In the genomic region with DNA sequence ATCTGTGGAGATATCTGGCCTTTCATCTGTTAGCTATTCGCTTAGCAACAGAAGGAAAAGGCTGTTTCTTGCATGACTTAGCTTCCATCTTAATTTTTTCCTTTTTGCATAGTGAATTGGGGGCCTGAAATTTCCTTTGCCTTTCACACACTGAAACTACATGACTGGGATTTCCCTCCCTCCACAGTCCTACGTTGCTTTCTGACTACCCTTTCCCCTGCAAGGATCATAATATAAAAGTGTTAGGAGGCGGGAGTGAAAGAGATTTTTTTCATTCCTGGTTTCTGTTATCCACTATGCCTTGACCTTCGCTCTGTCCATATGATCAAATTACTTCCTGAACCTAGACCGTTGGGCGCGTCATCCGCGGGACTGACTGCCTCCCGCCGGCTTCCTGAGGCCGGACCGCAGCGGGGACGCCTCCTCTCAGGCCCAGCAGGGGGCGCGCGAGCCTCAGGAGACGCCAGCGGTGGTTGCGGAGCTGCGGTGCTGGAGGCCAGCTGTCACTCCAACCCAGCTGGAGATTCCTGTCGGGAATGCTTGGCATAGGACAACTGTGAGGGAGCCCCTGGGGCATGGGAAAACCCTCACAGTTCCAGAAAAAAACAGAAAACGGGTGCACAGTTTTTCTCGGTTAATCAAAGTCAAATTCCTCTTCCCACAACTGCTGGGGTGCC, we compare ENCODE assay signal across 8 cellular contexts. TPM values are rescaled to one million over a fixed set of nuclear protein-coding genes. Genes with fewer than 3 reads are reported as not detected.
DNase-seq lines count a peak whose midpoint lies in the region; ATAC-seq, FAIRE-seq and TF ChIP-seq lines count a peak whose summit lies in the region.

No MANE protein-coding gene starts in this region.

- H3K4me3 ChIP-seq in A549: 0 out of 3 replicates have a peak overlapping the region, but pooled peaks have one; percentile 22

- FAIRE-seq in A549 (lab: Jason Lieb, UNC) (no peak), GM18507 (lab: Jason Lieb, UNC) (peak; percentile 63)

- TF ChIP-seq CTCF in A549 (IDR thresholded peaks at IDR 0.05): peak; percentile 83

- 0 out of 3 replicates have a peak, but pooled peaks cover 3% of the 10 kb centered on the region for H3K4me1 ChIP-seq in A549

- no peak for TF ChIP-seq POLR2A in A549 (IDR thresholded peaks at IDR 0.05; ENCODE audit: low read length)

- H3K27ac ChIP-seq in A549: peak overlapping the region; percentile 41 to 44; a peak in 2 of 6 replicates

- TF ChIP-seq EP300 in A549 (IDR thresholded peaks at IDR 0.05): no peak

- TF ChIP-seq RAD21 in A549 (conservative IDR thresholded peaks at IDR 0.05 in 1 of 2, IDR thresholded peaks at IDR 0.05 in 1 of 2): peak; percentile 91 to 97

- ATAC-seq in A549 (peak; percentile 99 to 100), HG03066 (IDR thresholded peaks at IDR 0.05; ENCODE audit: low read depth, unreplicated experiment) (peak; percentile 81), left lobe of liver (peak; percentile 100)

- CTCF ChIA-PET in A549 (lab: Yijun Ruan, JAX): interaction anchor here (0.6 to 3.2 kb wide), 42 partner anchors 12 to 584 kb away, joined by 3 to 41 read pairs (median 4); a partner anchor contains a TSS

- POLR2A ChIA-PET in A549 (lab: Yijun Ruan, JAX): no interaction called here

- DNase-seq in A549 (ENCODE audit: low read depth in 1 of 2, low spot score in 1 of 2) (peak; percentile 29 to 70), GM18507 (ENCODE audit: extremely low spot score, insufficient read length, low read depth) (peak; percentile 33), NCI-H226 (peak; percentile 75), dedifferentiated amniotic fluid mesenchymal stem cell (ENCODE audit: extremely low spot score) (peak; percentile 65), left lobe of liver (ENCODE audit: low spot score) (peak; percentile 85)
- peak; percentile 77 for DNase-seq in activated CD4-positive, alpha-beta T cell treated with anti-CD3 and anti-CD28 coated beads for 48 hours
- DNase-seq in stimulated activated CD4-positive, alpha-beta T cell treated with anti-CD3 and anti-CD28 coated beads, Interleukin-2, amount 100 ng/mL, for 48 hours: peak; percentile 58 to 71

- H3K4me2 ChIP-seq in A549: peak overlapping the region; percentile 89

- no peaks in the 10 kb centered on the region for H3K9me3 ChIP-seq in A549

- 17% methylated on average over 8 of the region's 25 CpGs for WGBS in A549 (ENCODE audit: missing lambda C conversion rate)

TF ChIP-seq in A549, 52 proteins besides CTCF, POLR2A, EP300 and RAD21:
- TF ChIP-seq CHD2 (IDR thresholded peaks at IDR 0.05; ENCODE audit: low read length, partially characterized antibody): no peak
- TF ChIP-seq, protein P1, sequence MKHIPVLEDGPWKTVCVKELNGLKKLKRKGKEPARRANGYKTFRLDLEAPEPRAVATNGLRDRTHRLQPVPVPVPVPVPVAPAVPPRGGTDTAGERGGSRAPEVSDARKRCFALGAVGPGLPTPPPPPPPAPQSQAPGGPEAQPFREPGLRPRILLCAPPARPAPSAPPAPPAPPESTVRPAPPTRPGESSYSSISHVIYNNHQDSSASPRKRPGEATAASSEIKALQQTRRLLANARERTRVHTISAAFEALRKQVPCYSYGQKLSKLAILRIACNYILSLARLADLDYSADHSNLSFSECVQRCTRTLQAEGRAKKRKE (CRISPR knock-in tag; IDR thresholded peaks at IDR 0.05; ENCODE audit: low read depth): no peak
- TF ChIP-seq SMC3 (IDR thresholded peaks at IDR 0.05): peak; percentile 95
- TF ChIP-seq, protein P2, sequence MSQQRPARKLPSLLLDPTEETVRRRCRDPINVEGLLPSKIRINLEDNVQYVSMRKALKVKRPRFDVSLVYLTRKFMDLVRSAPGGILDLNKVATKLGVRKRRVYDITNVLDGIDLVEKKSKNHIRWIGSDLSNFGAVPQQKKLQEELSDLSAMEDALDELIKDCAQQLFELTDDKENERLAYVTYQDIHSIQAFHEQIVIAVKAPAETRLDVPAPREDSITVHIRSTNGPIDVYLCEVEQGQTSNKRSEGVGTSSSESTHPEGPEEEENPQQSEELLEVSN (IDR thresholded peaks at IDR 0.05; ENCODE audit: borderline replicate concordance, low read depth): 0 out of 2 replicates have a peak, but pooled peaks have one; percentile 23
- TF ChIP-seq, protein P3, sequence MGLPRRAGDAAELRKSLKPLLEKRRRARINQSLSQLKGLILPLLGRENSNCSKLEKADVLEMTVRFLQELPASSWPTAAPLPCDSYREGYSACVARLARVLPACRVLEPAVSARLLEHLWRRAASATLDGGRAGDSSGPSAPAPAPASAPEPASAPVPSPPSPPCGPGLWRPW (IDR thresholded peaks at IDR 0.05): no peak
- no peak for TF ChIP-seq HOXB5 (CRISPR knock-in tag; IDR thresholded peaks at IDR 0.05)
- no peak for TF ChIP-seq KDM5A (IDR thresholded peaks at IDR 0.05)
- TF ChIP-seq, protein P4, sequence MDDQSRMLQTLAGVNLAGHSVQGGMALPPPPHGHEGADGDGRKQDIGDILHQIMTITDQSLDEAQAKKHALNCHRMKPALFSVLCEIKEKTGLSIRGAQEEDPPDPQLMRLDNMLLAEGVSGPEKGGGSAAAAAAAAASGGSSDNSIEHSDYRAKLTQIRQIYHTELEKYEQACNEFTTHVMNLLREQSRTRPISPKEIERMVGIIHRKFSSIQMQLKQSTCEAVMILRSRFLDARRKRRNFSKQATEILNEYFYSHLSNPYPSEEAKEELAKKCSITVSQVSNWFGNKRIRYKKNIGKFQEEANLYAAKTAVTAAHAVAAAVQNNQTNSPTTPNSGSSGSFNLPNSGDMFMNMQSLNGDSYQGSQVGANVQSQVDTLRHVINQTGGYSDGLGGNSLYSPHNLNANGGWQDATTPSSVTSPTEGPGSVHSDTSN (IDR thresholded peaks at IDR 0.05): no peak
- 0 out of 2 replicates have a peak, but pooled peaks have one; percentile 13 for TF ChIP-seq GATA3 (IDR thresholded peaks at IDR 0.05; ENCODE audit: borderline replicate concordance)
- TF ChIP-seq, protein P5, sequence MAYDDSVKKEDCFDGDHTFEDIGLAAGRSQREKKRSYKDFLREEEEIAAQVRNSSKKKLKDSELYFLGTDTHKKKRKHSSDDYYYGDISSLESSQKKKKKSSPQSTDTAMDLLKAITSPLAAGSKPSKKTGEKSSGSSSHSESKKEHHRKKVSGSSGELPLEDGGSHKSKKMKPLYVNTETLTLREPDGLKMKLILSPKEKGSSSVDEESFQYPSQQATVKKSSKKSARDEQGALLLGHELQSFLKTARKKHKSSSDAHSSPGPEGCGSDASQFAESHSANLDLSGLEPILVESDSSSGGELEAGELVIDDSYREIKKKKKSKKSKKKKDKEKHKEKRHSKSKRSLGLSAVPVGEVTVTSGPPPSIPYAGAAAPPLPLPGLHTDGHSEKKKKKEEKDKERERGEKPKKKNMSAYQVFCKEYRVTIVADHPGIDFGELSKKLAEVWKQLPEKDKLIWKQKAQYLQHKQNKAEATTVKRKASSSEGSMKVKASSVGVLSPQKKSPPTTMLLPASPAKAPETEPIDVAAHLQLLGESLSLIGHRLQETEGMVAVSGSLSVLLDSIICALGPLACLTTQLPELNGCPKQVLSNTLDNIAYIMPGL (CRISPR knock-in tag; IDR thresholded peaks at IDR 0.05; ENCODE audit: borderline replicate concordance): no peak
- TF ChIP-seq NFE2L2 (conservative IDR thresholded peaks at IDR 0.05; ENCODE audit: low read length): no peak

RNA-seq across cellular contexts. Expression of a gene that starts 55.6 kb away (rescaled TPM):
- not detected in 2 replicates for polyA plus RNA-seq in A549 (2011; rRNA removed)
- not detected in 2 replicates for polyA plus RNA-seq in A549 (2012; cell fraction: cytosol; rRNA removed)
- 0.01 TPM in 1 of 2 replicates, not detected in the other for polyA plus RNA-seq in A549 (2012; cell fraction: nucleus; rRNA removed)
- not detected in 3 replicates for polyA plus RNA-seq in A549 (2017; fragmentation: RNase III; extraction: RNeasy Plus Mini Kit Qiagen cat#74134 plus additional on column Dnase treatment)
- polyA minus RNA-seq in A549 (2011; rRNA and poly(A)+ RNA removed): not detected in 2 replicates
- not detected for total RNA-seq in left lobe of liver

Comparison
In these comparisons a context has a peak if more than half of its experiments do, and no peak if none do; other contexts are left out.
1. Peak in every context shown above with its lines: DNase-seq, ATAC-seq, H3K4me3 ChIP-seq and H3K27ac ChIP-seq.
2. DNase-seq: peak in every context shown above with its lines; median percentile 85 in left lobe of liver; 77 in activated CD4-positive, alpha-beta T cell treated with anti-CD3 and anti-CD28 coated beads for 48 hours; 75 in NCI-H226; 65 in dedifferentiated amniotic fluid mesenchymal stem cell; 64 in stimulated activated CD4-positive, alpha-beta T cell treated with anti-CD3 and anti-CD28 coated beads, Interleukin-2, amount 100 ng/mL, for 48 hours; 50 in A549; 33 in GM18507.